Comparison of ENCODE assay signal across 8 cellular contexts in the genomic region with DNA sequence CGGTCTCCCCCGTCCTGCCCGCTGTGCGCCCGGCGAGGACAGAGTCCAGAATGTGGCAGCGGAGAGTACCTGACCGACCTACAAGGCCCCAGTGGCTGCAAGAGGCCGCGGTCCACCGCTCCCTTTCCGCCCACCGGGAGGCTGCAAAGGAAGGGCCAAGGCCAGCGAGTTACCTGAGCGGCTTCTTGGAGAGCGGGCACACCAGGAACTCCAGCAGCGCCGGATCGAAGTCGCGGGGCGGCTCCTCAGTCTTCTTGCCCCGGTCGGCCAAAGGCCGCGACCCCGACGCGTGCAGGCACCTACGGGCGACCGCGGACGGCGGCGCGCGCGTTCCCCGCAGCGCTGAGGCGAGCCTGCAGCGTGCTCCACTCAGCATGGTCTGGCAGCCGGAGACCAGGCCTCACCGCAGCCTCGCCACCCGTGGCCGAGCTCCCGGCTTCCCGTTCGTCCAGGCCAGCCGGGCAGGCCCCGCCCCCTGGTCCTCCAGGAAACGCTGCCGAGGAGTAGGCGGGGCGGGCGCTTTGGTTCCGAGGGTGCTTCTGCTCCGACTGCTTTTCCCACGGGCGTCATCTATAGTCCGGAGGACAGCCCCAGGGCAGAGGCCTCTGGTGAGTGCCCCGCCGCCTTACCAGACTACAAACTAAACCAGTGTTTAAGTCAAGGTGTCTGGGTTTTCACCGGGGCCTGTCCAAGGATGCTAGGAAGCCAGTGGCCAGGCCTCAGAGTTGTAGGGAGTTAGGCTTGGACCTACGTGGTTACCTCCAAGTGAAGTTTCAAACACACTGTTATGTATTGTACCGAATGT. TPM values are rescaled to one million over a fixed set of nuclear protein-coding genes. Genes with fewer than 3 reads are reported as not detected.
DNase-seq lines count a peak whose midpoint lies in the region; ATAC-seq and TF ChIP-seq lines count a peak whose summit lies in the region.

A gene with protein sequence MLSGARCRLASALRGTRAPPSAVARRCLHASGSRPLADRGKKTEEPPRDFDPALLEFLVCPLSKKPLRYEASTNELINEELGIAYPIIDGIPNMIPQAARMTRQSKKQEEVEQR (minus strand): TSS at position 452 of the 805 bp plus-strand sequence. CDS start 76 bp downstream, at position 376.

- H3K4me1 ChIP-seq in PC-9 (replicated peaks; ENCODE audit: insufficient read depth): peaks cover 26% of the 10 kb centered on the region
- peaks cover 4 to 16% of the 10 kb centered on the region in 2 donors for H3K4me1 ChIP-seq in mucosa of rectum (ENCODE audit: control insufficient read depth in 2 of 2, insufficient read depth in 2 of 2, low read length in 2 of 2)

- H3K36me3 ChIP-seq in PC-9 (ENCODE audit: low read depth): no peaks in the 10 kb centered on the region
- H3K36me3 ChIP-seq in mucosa of rectum (ENCODE audit: control insufficient read depth in 2 of 2, insufficient read depth in 2 of 2, low read length in 2 of 2): peaks cover 6 to 12% of the 10 kb centered on the region in 2 donors

- DNase-seq in DMS153 treated with DMSO at 0.1 percent for 48 hours (lab: John Stamatoyannopoulos, UW; ENCODE audit: unreplicated experiment) (peak; percentile 84), PC-9 (peak; percentile 80 to 87), erythroblast (lab: John Stamatoyannopoulos, UW) (peak; percentile 81 to 88)
- peak; percentile 89 for DNase-seq in activated T-cell treated with anti-CD3 and anti-CD28 coated beads, Interleukin-2, amount 50 U/mL, for 24 hours
- peak; percentile 91 for DNase-seq in stimulated activated CD8-positive, alpha-beta memory T cell treated with anti-CD3 and anti-CD28 coated beads, Interleukin-4, amount 100 ng/mL, for 48 hours

- H2AFZ ChIP-seq in PC-9: peak within 1 kb of the TSS; percentile 87

- H3K9ac ChIP-seq in mucosa of rectum (ENCODE audit: low read depth in 1 of 2, low read length in 2 of 2): peak within 1 kb of the TSS; percentile 84 to 85

- H3F3A ChIP-seq in PC-9 (ENCODE audit: insufficient read depth, low read depth): no peaks in the 10 kb centered on the region

- no peak for TF ChIP-seq EP300 in Ishikawa (IDR thresholded peaks at IDR 0.05; ENCODE audit: borderline replicate concordance)

- peak; percentile 78 for TF ChIP-seq POLR2A in erythroblast (IDR thresholded peaks at IDR 0.05; ENCODE audit: low read length)

- H3K4me1 Mint-ChIP-seq in activated T-cell treated with anti-CD3 and anti-CD28 coated beads, Interleukin-2, amount 50 U/mL, for 24 hours (ENCODE audit: low read depth): peaks cover 52% of the 10 kb centered on the region

- peak; percentile 72 for ATAC-seq in GM21619 (IDR thresholded peaks at IDR 0.05; ENCODE audit: unreplicated experiment)

- POLR2A ChIA-PET in PC-9 (lab: Charles Lee; ENCODE audit: unreplicated experiment): interaction anchor here (0.5 to 0.7 kb wide), 3 partner anchors 89 to 285 kb away, joined by 3 to 8 read pairs (median 8); no protein-coding TSS in a partner anchor

- no peak for TF ChIP-seq CTCF in PC-9 (conservative IDR thresholded peaks at IDR 0.05)

- no peaks in the 10 kb centered on the region for H3K27me3 Mint-ChIP-seq in activated T-cell treated with anti-CD3 and anti-CD28 coated beads, Interleukin-2, amount 50 U/mL, for 24 hours

- H3K4me3 ChIP-seq in PC-9 (peak within 1 kb of the TSS; percentile 85), mucosa of rectum (ENCODE audit: low read length in 2 of 2) (peak within 1 kb of the TSS; percentile 84 to 85)

- peaks cover 37% of the 10 kb centered on the region for H3K36me3 Mint-ChIP-seq in activated T-cell treated with anti-CD3 and anti-CD28 coated beads, Interleukin-2, amount 50 U/mL, for 24 hours (ENCODE audit: low read depth)

- H4K20me1 ChIP-seq in PC-9 (ENCODE audit: insufficient read depth): no peaks in the 10 kb centered on the region

- H3K27ac Mint-ChIP-seq in activated T-cell treated with anti-CD3 and anti-CD28 coated beads, Interleukin-2, amount 50 U/mL, for 24 hours: peak within 1 kb of the TSS; percentile 93

- H3K4me3 Mint-ChIP-seq in activated T-cell treated with anti-CD3 and anti-CD28 coated beads, Interleukin-2, amount 50 U/mL, for 24 hours: peak within 1 kb of the TSS; percentile 93

- peak within 1 kb of the TSS; percentile 80 for H3K4me2 ChIP-seq in PC-9

- TF ChIP-seq RAD21 in Ishikawa (IDR thresholded peaks at IDR 0.05; ENCODE audit: low read depth): no peak

- no peaks in the 10 kb centered on the region for H3K9me2 ChIP-seq in PC-9 (ENCODE audit: insufficient read depth)

- BruUV-seq in PC-9 (replicated peaks; lab: Mats Ljungman, UMichigan): no TSS peak

- H3K27ac ChIP-seq in PC-9 (peak within 1 kb of the TSS; percentile 73), mucosa of rectum (ENCODE audit: low read depth in 2 of 2, low read length in 2 of 2) (peak within 1 kb of the TSS; percentile 75 to 85)

- CTCF ChIA-PET in PC-9 (lab: Charles Lee): no interaction called here

- no peaks in the 10 kb centered on the region for H3K9me3 Mint-ChIP-seq in activated T-cell treated with anti-CD3 and anti-CD28 coated beads, Interleukin-2, amount 50 U/mL, for 24 hours

- no peaks in the 10 kb centered on the region for H3K9me3 ChIP-seq in PC-9 (ENCODE audit: insufficient read depth, low read depth)
- H3K9me3 ChIP-seq in mucosa of rectum (ENCODE audit: control insufficient read depth in 2 of 2, low read length in 2 of 2): no peaks in the 10 kb centered on the region

- H3K79me2 ChIP-seq in PC-9 (ENCODE audit: low read depth): peaks cover 36% of the 10 kb centered on the region

- H3K27me3 ChIP-seq in PC-9 (ENCODE audit: insufficient read depth, low read depth) (no peaks in the 10 kb centered on the region), mucosa of rectum (ENCODE audit: control insufficient read depth in 2 of 2, insufficient read depth in 2 of 2, low read length in 2 of 2) (no peaks in the 10 kb centered on the region)

- intact Hi-C loops in PC-9 (cut with micrococcal nuclease; ENCODE audit: unreplicated experiment): loop anchor here (10.0 kb wide), 2 partner anchors 591 to 911 kb away; a partner anchor contains a TSS

TF ChIP-seq in Ishikawa, 13 proteins besides CTCF, POLR2A, EP300 and RAD21:
- TF ChIP-seq EGR1 (IDR thresholded peaks at IDR 0.05) (no peak), TAF1 (IDR thresholded peaks at IDR 0.05; ENCODE audit: low read depth) (peak; percentile 96), NFIC (IDR thresholded peaks at IDR 0.05) (no peak; the same call in 1 of the 2 replicates), TCF12 (IDR thresholded peaks at IDR 0.05; ENCODE audit: low read depth) (peak; percentile 51), CEBPB (IDR thresholded peaks at IDR 0.05) (no peak), YY1 (IDR thresholded peaks at IDR 0.05; ENCODE audit: low read depth) (peak; percentile 61; the same call in 1 of the 2 replicates)
- TF ChIP-seq, protein P1, sequence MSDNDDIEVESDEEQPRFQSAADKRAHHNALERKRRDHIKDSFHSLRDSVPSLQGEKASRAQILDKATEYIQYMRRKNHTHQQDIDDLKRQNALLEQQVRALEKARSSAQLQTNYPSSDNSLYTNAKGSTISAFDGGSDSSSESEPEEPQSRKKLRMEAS (IDR thresholded peaks at IDR 0.05): peak; percentile 94
TF ChIP-seq in Ishikawa: peak in this region for 4.

RNA-seq across cellular contexts. Expression of the gene that starts here (rescaled TPM):
- 53.3 and 55.0 TPM in 2 replicates for total RNA-seq in PC-9 (2021)

Comparison
In these comparisons a context has a peak if more than half of its experiments do, and no peak if none do; other contexts are left out.
1. Peak in every context shown above with its lines: DNase-seq, ATAC-seq, H3K4me3 ChIP-seq and H3K27ac ChIP-seq.